Comparison of ENCODE assay signal across 2 cellular contexts in the genomic region with DNA sequence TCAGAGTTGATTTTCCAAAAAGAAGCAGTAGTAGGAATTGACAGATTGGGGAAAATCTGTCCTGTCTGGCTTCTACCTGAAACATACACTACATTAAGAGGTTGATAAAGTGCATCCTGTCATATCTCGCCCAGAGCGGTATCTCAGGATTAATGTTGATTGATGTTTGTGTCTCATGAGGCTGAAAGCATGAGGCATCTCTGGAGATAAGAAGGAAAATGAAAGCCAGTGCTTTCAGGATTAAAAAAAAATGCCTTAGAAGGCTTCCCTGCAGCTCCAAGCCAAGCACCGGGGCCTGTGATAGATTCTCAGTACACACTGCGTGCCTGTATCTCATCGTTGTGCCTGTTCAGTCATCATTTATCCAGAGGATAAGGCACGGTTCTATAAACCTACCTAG.
TF ChIP-seq lines count a peak whose summit lies in the region.

No MANE protein-coding gene starts in this region.

TF ChIP-seq in SK-N-SH treated with all-trans-retinoic acid at 6 μM for 48 hours, 23 proteins besides CTCF, POLR2A, EP300 and RAD21 (continued from another document):
- TF ChIP-seq, protein P1, sequence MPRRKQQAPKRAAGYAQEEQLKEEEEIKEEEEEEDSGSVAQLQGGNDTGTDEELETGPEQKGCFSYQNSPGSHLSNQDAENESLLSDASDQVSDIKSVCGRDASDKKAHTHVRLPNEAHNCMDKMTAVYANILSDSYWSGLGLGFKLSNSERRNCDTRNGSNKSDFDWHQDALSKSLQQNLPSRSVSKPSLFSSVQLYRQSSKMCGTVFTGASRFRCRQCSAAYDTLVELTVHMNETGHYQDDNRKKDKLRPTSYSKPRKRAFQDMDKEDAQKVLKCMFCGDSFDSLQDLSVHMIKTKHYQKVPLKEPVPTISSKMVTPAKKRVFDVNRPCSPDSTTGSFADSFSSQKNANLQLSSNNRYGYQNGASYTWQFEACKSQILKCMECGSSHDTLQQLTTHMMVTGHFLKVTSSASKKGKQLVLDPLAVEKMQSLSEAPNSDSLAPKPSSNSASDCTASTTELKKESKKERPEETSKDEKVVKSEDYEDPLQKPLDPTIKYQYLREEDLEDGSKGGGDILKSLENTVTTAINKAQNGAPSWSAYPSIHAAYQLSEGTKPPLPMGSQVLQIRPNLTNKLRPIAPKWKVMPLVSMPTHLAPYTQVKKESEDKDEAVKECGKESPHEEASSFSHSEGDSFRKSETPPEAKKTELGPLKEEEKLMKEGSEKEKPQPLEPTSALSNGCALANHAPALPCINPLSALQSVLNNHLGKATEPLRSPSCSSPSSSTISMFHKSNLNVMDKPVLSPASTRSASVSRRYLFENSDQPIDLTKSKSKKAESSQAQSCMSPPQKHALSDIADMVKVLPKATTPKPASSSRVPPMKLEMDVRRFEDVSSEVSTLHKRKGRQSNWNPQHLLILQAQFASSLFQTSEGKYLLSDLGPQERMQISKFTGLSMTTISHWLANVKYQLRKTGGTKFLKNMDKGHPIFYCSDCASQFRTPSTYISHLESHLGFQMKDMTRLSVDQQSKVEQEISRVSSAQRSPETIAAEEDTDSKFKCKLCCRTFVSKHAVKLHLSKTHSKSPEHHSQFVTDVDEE (CRISPR knock-in tag; IDR thresholded peaks at IDR 0.05): peak; percentile 65; the same call in 1 of the 2 replicates
- TF ChIP-seq ZC3H10 (CRISPR knock-in tag; IDR thresholded peaks at IDR 0.05): no peak
- TF ChIP-seq, protein P2, sequence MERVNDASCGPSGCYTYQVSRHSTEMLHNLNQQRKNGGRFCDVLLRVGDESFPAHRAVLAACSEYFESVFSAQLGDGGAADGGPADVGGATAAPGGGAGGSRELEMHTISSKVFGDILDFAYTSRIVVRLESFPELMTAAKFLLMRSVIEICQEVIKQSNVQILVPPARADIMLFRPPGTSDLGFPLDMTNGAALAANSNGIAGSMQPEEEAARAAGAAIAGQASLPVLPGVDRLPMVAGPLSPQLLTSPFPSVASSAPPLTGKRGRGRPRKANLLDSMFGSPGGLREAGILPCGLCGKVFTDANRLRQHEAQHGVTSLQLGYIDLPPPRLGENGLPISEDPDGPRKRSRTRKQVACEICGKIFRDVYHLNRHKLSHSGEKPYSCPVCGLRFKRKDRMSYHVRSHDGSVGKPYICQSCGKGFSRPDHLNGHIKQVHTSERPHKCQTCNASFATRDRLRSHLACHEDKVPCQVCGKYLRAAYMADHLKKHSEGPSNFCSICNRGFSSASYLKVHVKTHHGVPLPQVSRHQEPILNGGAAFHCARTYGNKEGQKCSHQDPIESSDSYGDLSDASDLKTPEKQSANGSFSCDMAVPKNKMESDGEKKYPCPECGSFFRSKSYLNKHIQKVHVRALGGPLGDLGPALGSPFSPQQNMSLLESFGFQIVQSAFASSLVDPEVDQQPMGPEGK (CRISPR knock-in tag; IDR thresholded peaks at IDR 0.05; ENCODE audit: borderline replicate concordance): no peak
- peak; percentile 53 for TF ChIP-seq ISL1 (CRISPR knock-in tag; IDR thresholded peaks at IDR 0.05)
- TF ChIP-seq OSR1 (CRISPR knock-in tag; IDR thresholded peaks at IDR 0.05): no peak
- TF ChIP-seq ZNF565 (CRISPR knock-in tag; conservative IDR thresholded peaks at IDR 0.05; ENCODE audit: low read depth): no peak
- no peak for TF ChIP-seq TCF4 (CRISPR knock-in tag; IDR thresholded peaks at IDR 0.05; ENCODE audit: borderline replicate concordance)
- TF ChIP-seq BACH2 (CRISPR knock-in tag; IDR thresholded peaks at IDR 0.05; ENCODE audit: borderline replicate concordance): no peak
- no peak for TF ChIP-seq RARB (CRISPR knock-in tag; IDR thresholded peaks at IDR 0.05)
- TF ChIP-seq, protein P3, sequence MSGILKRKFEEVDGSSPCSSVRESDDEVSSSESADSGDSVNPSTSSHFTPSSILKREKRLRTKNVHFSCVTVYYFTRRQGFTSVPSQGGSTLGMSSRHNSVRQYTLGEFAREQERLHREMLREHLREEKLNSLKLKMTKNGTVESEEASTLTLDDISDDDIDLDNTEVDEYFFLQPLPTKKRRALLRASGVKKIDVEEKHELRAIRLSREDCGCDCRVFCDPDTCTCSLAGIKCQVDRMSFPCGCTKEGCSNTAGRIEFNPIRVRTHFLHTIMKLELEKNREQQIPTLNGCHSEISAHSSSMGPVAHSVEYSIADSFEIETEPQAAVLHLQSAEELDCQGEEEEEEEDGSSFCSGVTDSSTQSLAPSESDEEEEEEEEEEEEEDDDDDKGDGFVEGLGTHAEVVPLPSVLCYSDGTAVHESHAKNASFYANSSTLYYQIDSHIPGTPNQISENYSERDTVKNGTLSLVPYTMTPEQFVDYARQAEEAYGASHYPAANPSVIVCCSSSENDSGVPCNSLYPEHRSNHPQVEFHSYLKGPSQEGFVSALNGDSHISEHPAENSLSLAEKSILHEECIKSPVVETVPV (CRISPR knock-in tag; IDR thresholded peaks at IDR 0.05): no peak
- TF ChIP-seq ZNF70 (CRISPR knock-in tag; IDR thresholded peaks at IDR 0.05): no peak

TF ChIP-seq in K562, 482 proteins besides CTCF, POLR2A, EP300 and RAD21 (continued from another document):
- TF ChIP-seq MEIS2 (IDR thresholded peaks at IDR 0.05; ENCODE audit: partially characterized antibody): peak; percentile 14
